11 cellular contexts compared by ENCODE assay signal in the genomic region with DNA sequence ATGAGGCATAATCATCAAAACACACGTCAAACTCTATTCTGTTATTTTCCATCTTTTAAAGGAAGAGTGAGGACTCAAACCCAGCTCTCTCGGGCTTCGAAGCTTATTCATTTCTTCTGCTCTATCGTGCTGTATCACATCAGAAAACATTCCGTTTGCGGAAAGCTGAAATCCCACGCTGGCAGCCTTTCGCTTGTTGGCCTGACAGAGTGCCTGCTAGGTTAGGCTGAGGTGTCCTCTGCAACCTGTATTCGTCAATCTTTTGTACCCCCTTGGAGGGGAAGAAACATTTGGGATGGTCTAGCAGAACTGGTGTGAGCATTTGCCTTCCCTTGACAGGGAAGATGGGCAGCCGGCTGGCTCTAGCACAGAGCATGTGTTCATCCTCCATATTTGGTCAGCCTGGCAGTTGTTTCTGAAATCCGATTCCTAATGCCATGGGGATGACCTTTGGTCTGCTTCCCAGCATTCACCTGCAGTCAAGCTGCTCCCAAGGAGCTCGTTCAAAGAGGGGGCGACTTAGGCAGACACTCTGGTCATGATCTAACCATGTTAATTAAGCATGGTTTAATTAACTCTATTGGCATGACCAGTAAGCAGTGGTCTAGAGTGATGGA. TPM values are rescaled to one million over a fixed set of nuclear protein-coding genes. Genes with fewer than 3 reads are reported as not detected.
DNase-seq lines count a peak whose midpoint lies in the region; ATAC-seq, FAIRE-seq and TF ChIP-seq lines count a peak whose summit lies in the region.
"Had no signal": no experiment of that assay in that cellular context is flagged by ENCODE, and none has a peak within 500 bp of the region (broad histone marks: within the 10 kb centered on the region; RNA-seq: fewer than 3 reads in every experiment).

No MANE protein-coding gene starts in this region.

- in situ Hi-C loops in IMR-90 (cut with MboI; ENCODE audit: low sequenced_read_pairs): no loop called here

- no peaks in the 10 kb centered on the region for H3K36me3 ChIP-seq in IMR-90 (ENCODE audit: control insufficient read depth, insufficient read depth, low read length)
- H3K36me3 ChIP-seq in ascending aorta: no peaks in the 10 kb centered on the region
- H3K36me3 ChIP-seq in suprapubic skin: no peaks in the 10 kb centered on the region
- H3K36me3 ChIP-seq in trophoblast cell (ENCODE audit: control insufficient read depth in 1 of 2, insufficient read depth in 2 of 2, low read length in 2 of 2): no peaks in the 10 kb centered on the region

- no peaks in the 10 kb centered on the region for H3K9me3 ChIP-seq in IMR-90 (ENCODE audit: control insufficient read depth, insufficient read depth, low read length)
- no peaks in the 10 kb centered on the region for H3K9me3 ChIP-seq in ascending aorta
- H3K9me3 ChIP-seq in suprapubic skin: no peaks in the 10 kb centered on the region
- no peaks in the 10 kb centered on the region for H3K9me3 ChIP-seq in trophoblast cell (ENCODE audit: insufficient read depth, low read depth, low read length)

- no TSS peak for BruUV-seq in IMR-90 (replicated peaks; lab: Mats Ljungman, UMichigan)
- no TSS peak for BruUV-seq in Calu3 (replicated peaks; lab: Mats Ljungman, UMichigan)

- H3K23ac ChIP-seq in IMR-90 (ENCODE audit: low read depth, low read length) (no peak overlapping the region), trophoblast cell (ENCODE audit: low read length) (no peak overlapping the region)

- no peaks in the 10 kb centered on the region for H3K9me3 Mint-ChIP-seq in Calu3 (ENCODE audit: low read depth, unreplicated experiment)

- H3K27me3 ChIP-seq in IMR-90 (ENCODE audit: control insufficient read depth, insufficient read depth, low read length): peaks cover 14% of the 10 kb centered on the region
- no peaks in the 10 kb centered on the region for H3K27me3 ChIP-seq in ascending aorta
- H3K27me3 ChIP-seq in suprapubic skin: no peaks in the 10 kb centered on the region
- H3K27me3 ChIP-seq in trophoblast cell (ENCODE audit: insufficient read depth, low read length): no peaks in the 10 kb centered on the region

- POLR2A ChIA-PET in IMR-90 (lab: Charles Lee; ENCODE audit: unreplicated experiment): no interaction called here

- H3K14ac ChIP-seq in IMR-90 (replicated peaks; ENCODE audit: low read depth, low read length): no peak overlapping the region
- no peak overlapping the region for H3K14ac ChIP-seq in trophoblast cell (ENCODE audit: low read length)

- H3K4me2 ChIP-seq in IMR-90 (ENCODE audit: low read depth, low read length) (peak overlapping the region; percentile 60), trophoblast cell (ENCODE audit: low read length) (no peak overlapping the region)

- no peak overlapping the region for H3K27ac Mint-ChIP-seq in Calu3 (ENCODE audit: unreplicated experiment)

- CTCF ChIA-PET in IMR-90 (lab: Yijun Ruan, JAX): interaction anchor here (1.4 kb wide), 1 partner anchor 68 kb away, joined by 3 read pairs; no protein-coding TSS in a partner anchor
- CTCF ChIA-PET in Calu3 (lab: Charles Lee): no interaction called here

- WGBS in IMR-90 (ENCODE audit: extremely low coverage in 2 of 2, insufficient read length in 1 of 2), 2 experiments: 46% methylated on average over 4 of the region's 13 CpGs; no CpG with 5 or more reads in 1 of the 2 experiments
- 75% methylated on average over 13 of the region's 13 CpGs for WGBS in suprapubic skin
- WGBS in trophoblast cell (ENCODE audit: extremely low coverage, insufficient coverage, insufficient read length): no CpG with 5 or more reads among the region's 13 CpGs

- H2BK120ac ChIP-seq in IMR-90 (ENCODE audit: low read depth, low read length): no peak overlapping the region
- no peak overlapping the region for H2BK120ac ChIP-seq in trophoblast cell (ENCODE audit: insufficient read depth, low read length, poor library complexity)

- no peak for TF ChIP-seq RAD21 in IMR-90 (IDR thresholded peaks at IDR 0.05; ENCODE audit: low read length)

- H2BK15ac ChIP-seq in IMR-90 (ENCODE audit: low read depth, low read length): no peak overlapping the region

- H2AK9ac ChIP-seq in IMR-90 (replicated peaks; ENCODE audit: low read depth, low read length, poor library complexity): no peak overlapping the region

- intact Hi-C loops in IMR-90 (cut with micrococcal nuclease) (no loop called here), ascending aorta (cut with DNase I) (loop anchor here (2.0 kb wide), 3 partner anchors 13 to 115 kb away; partner anchors contain the start of gene ATE1), Calu3 (cut with micrococcal nuclease; ENCODE audit: unreplicated experiment) (no loop called here)

- H3K4ac ChIP-seq in IMR-90 (ENCODE audit: low read depth, low read length) (no peak overlapping the region), trophoblast cell (ENCODE audit: low read depth, low read length) (no peak overlapping the region)

- no peak overlapping the region for H3K4me3 ChIP-seq in IMR-90 (ENCODE audit: insufficient read depth, low read depth, low read length)
- H3K4me3 ChIP-seq in ascending aorta: peak overlapping the region in 1 of 2 donors; percentile 38
- no peak overlapping the region for H3K4me3 ChIP-seq in suprapubic skin
- no peak overlapping the region for H3K4me3 ChIP-seq in trophoblast cell (ENCODE audit: low read depth, low read length)
- H3K4me3 ChIP-seq: GM12878, skin epidermis had no signal

- H3K36me3 Mint-ChIP-seq in Calu3 (ENCODE audit: insufficient read depth, unreplicated experiment): no peaks in the 10 kb centered on the region

- H3K79me1 ChIP-seq in IMR-90 (ENCODE audit: low read depth in 1 of 2, low read length in 2 of 2) (no peaks in the 10 kb centered on the region), trophoblast cell (ENCODE audit: low read length) (no peaks in the 10 kb centered on the region)

- H2BK12ac ChIP-seq in trophoblast cell (ENCODE audit: low read length): no peak overlapping the region

- no peak overlapping the region for H3K18ac ChIP-seq in IMR-90 (ENCODE audit: low read depth, low read length)
- H3K18ac ChIP-seq in trophoblast cell (ENCODE audit: low read length): no peak overlapping the region

- H2BK20ac ChIP-seq in IMR-90 (ENCODE audit: low read depth, low read length): no peak overlapping the region

- H2AFZ ChIP-seq in IMR-90 (replicated peaks; ENCODE audit: low read length, poor library complexity) (peak overlapping the region; percentile 52), trophoblast cell (ENCODE audit: insufficient read depth, low read length, poor library complexity) (no peak overlapping the region)

- TF ChIP-seq EP300 in suprapubic skin (IDR thresholded peaks at IDR 0.05): no peak

- no peak overlapping the region for H2BK5ac ChIP-seq in IMR-90 (ENCODE audit: low read depth, low read length, poor library complexity, severe bottlenecking)
- H2BK5ac ChIP-seq in trophoblast cell (ENCODE audit: low read depth, low read length, poor library complexity): no peak overlapping the region

- H4K91ac ChIP-seq in IMR-90 (ENCODE audit: insufficient read depth, low read depth, low read length) (no peak overlapping the region), trophoblast cell (ENCODE audit: low read depth, low read length) (no peak overlapping the region)

- no peak for TF ChIP-seq POLR2A in IMR-90 (IDR thresholded peaks at IDR 0.05; ENCODE audit: low read depth, low read length)
- TF ChIP-seq POLR2A in suprapubic skin (IDR thresholded peaks at IDR 0.05): no peak

- H4K20me1 ChIP-seq in IMR-90 (ENCODE audit: insufficient read depth, low read length): no peaks in the 10 kb centered on the region

- peak; percentile 79 for ATAC-seq in IMR-90 (ENCODE audit: low read depth)
- ATAC-seq: GM12878 had no signal

- no peak overlapping the region for H3K4me3 Mint-ChIP-seq in Calu3 (ENCODE audit: low read depth, unreplicated experiment)

- no peaks in the 10 kb centered on the region for H3K79me2 ChIP-seq in trophoblast cell (ENCODE audit: control insufficient read depth, insufficient read depth, low read length, poor library complexity)

- H4K12ac ChIP-seq in trophoblast cell (ENCODE audit: low read depth, low read length): no peak overlapping the region

- dilution Hi-C loops in IMR-90 (cut with HindIII; ENCODE audit: low sequenced_read_pairs, unreplicated experiment): no loop called here

- H2AK5ac ChIP-seq in IMR-90 (ENCODE audit: low read depth, low read length): no peak overlapping the region
- H2AK5ac ChIP-seq in trophoblast cell (ENCODE audit: low read length): no peak overlapping the region

- H3K9me1 ChIP-seq in IMR-90 (ENCODE audit: insufficient read depth, low read length): 0 out of 2 replicates have a peak, but pooled peaks cover 4% of the 10 kb centered on the region

- H3K4me1 ChIP-seq in IMR-90 (ENCODE audit: control insufficient read depth, insufficient read depth, low read length): peaks cover 4% of the 10 kb centered on the region; the same call in 1 of the 2 replicates
- H3K4me1 ChIP-seq in ascending aorta: peaks cover 0 to 20% of the 10 kb centered on the region in 2 donors
- peaks cover 14% of the 10 kb centered on the region for H3K4me1 ChIP-seq in suprapubic skin
- H3K4me1 ChIP-seq in trophoblast cell (ENCODE audit: control insufficient read depth in 1 of 2, insufficient read depth in 2 of 2, low read length in 2 of 2): peaks cover 2 to 4% of the 10 kb centered on the region in 2 experiments

- FAIRE-seq in D721Med (lab: Jason Lieb, UNC): no peak
- FAIRE-seq: GM12878 had no signal

- H3K27ac ChIP-seq in IMR-90 (ENCODE audit: insufficient read depth, low read length) (no peak overlapping the region), ascending aorta (peak overlapping the region; percentile 58 to 72), suprapubic skin (peak overlapping the region; percentile 17), trophoblast cell (ENCODE audit: low read depth, low read length) (no peak overlapping the region)

- DNase-seq in IMR-90 (peak; percentile 49), ascending aorta (ENCODE audit: low spot score in 2 of 2) (peak in 1 of 2 donors; percentile 81), islet precursor cell (peak; percentile 63), suprapubic skin (ENCODE audit: low spot score in 2 of 2) (no peak), trophoblast cell (no peak), Calu3 (no peak), D721Med (ENCODE audit: insufficient read length, low spot score) (no peak)
- DNase-seq: NCI-H2081 had no signal

- peaks cover 7% of the 10 kb centered on the region for H3K4me1 Mint-ChIP-seq in Calu3 (ENCODE audit: low read depth, unreplicated experiment)

- H3K9ac ChIP-seq in IMR-90 (ENCODE audit: low read depth, low read length): no peak overlapping the region
- H3K9ac ChIP-seq in trophoblast cell (ENCODE audit: low read length): no peak overlapping the region

- TF ChIP-seq CTCF in IMR-90 (conservative IDR thresholded peaks at IDR 0.05; ENCODE audit: low read depth, low read length) (no peak), ascending aorta (IDR thresholded peaks at IDR 0.05) (no peak), suprapubic skin (IDR thresholded peaks at IDR 0.05) (no peak), Calu3 (IDR thresholded peaks at IDR 0.05; ENCODE audit: unreplicated experiment) (no peak), D721Med (IDR thresholded peaks at IDR 0.05; ENCODE audit: insufficient read depth, missing control alignments) (no peak)

- H3K56ac ChIP-seq in IMR-90 (ENCODE audit: extremely low read depth, insufficient read depth, low read length): no peak overlapping the region

- no peak overlapping the region for H4K5ac ChIP-seq in IMR-90 (ENCODE audit: low read depth, low read length)

- no peak overlapping the region for H4K8ac ChIP-seq in IMR-90 (ENCODE audit: low read depth in 2 of 2, low read length in 2 of 2)
- no peak overlapping the region for H4K8ac ChIP-seq in trophoblast cell (ENCODE audit: low read depth, low read length)

- no peaks in the 10 kb centered on the region for H3K27me3 Mint-ChIP-seq in Calu3 (ENCODE audit: unreplicated experiment)

RNA-seq across cellular contexts. Expression of gene TACC2, which starts 55.2 kb away (rescaled TPM):
- total RNA-seq in IMR-90 (2012; rRNA removed) (2.9 and 5.8 TPM in 2 replicates), ascending aorta (69.1 TPM), suprapubic skin (100 to 1,000 TPM; 206 to 606 (median 261) TPM), Calu3 (2022) (24.4 and 26.5 TPM in 2 replicates)
- 12.6 and 15.4 TPM in 2 replicates for polyA plus RNA-seq in IMR-90 (2012; rRNA removed)
- 9.0 and 16.8 TPM in 2 replicates for polyA plus RNA-seq in IMR-90 (2012; cell fraction: cytosol; rRNA removed)
- 15.7 and 38.1 TPM in 2 replicates for polyA plus RNA-seq in IMR-90 (2012; cell fraction: nucleus; rRNA removed; ENCODE audit: low replicate concordance)
- polyA plus RNA-seq in trophoblast cell (2013): 18.5 and 18.7 TPM in 2 replicates
- total RNA-seq: activated CD8-positive, alpha-beta memory T cell treated with anti-CD3 and anti-CD28 coated beads for 36 hours had no signal

Comparison
In these comparisons a context has a peak if more than half of its experiments do, and no peak if none do; other contexts are left out.
1. DNase-seq: peak in IMR-90 (single experiment) and islet precursor cell (single experiment); none in suprapubic skin (0 of 2), trophoblast cell (0 of 2), Calu3 (single experiment) and D721Med (single experiment).
2. H3K27ac ChIP-seq: peak in ascending aorta (2 of 2) and suprapubic skin (single experiment); none in IMR-90 (single experiment) and trophoblast cell (single experiment).